8 cellular contexts compared by ENCODE assay signal in genomic region chr6:57091375-57091774, GRCh38. TPM values are rescaled to one million over a fixed set of nuclear protein-coding genes. Genes with fewer than 3 reads are reported as not detected.
DNase-seq lines count a peak whose midpoint lies in the region; ATAC-seq, FAIRE-seq and TF ChIP-seq lines count a peak whose summit lies in the region.
"Not testable (repeated sequence)": the region's sequence is repeated elsewhere in the genome, so short reads cannot be mapped to it uniquely, and the experiment has no call there.

No MANE protein-coding gene starts in this region.

- H3K27ac Mint-ChIP-seq in activated CD4-positive, alpha-beta T cell treated with anti-CD3 and anti-CD28 coated beads, Interleukin-2, amount 10 ng/mL, durations not matched to agents 24 days and 14 days = peak overlapping the region; percentile 52

- H3K9me3 Mint-ChIP-seq in activated CD4-positive, alpha-beta T cell treated with anti-CD3 and anti-CD28 coated beads, Interleukin-2, amount 10 ng/mL, durations not matched to agents 24 days and 14 days = not testable (repeated sequence)

- not testable (repeated sequence) for ATAC-seq in HepG2

- intact Hi-C loops in activated CD4-positive, alpha-beta T cell treated with anti-CD3 and anti-CD28 coated beads, Interleukin-2, amount 10 ng/mL, durations not matched to agents 24 days and 14 days (cut with micrococcal nuclease) = not testable (repeated sequence)
- intact Hi-C loops in HepG2 (cut with micrococcal nuclease; ENCODE audit: unreplicated experiment) = loop anchor here (10.0 kb wide), 2 partner anchors 137 to 223 kb away; partner anchors contain the start of genes BEND6 and PRIM2

- H3K27me3 Mint-ChIP-seq in activated CD4-positive, alpha-beta T cell treated with anti-CD3 and anti-CD28 coated beads, Interleukin-2, amount 10 ng/mL, durations not matched to agents 24 days and 14 days = not testable (repeated sequence)

- not testable (repeated sequence) for H3K36me3 ChIP-seq in HepG2 (replicated peaks in 1 of 2; ENCODE audit: control insufficient read depth in 1 of 2, insufficient read depth in 2 of 2, low read length in 2 of 2)
- H3K36me3 ChIP-seq in osteoblast (ENCODE audit: insufficient read depth, low read length) = peaks cover 12% of the 10 kb centered on the region

- not testable (repeated sequence) for H3K27ac ChIP-seq in HepG2 (ENCODE audit: extremely low read length, insufficient read depth, low read length); osteoblast (ENCODE audit: low read depth, low read length)

- in situ Hi-C loops in astrocyte of the cerebellum (cut with HindIII; ENCODE audit: low sequenced_read_pairs); HepG2 (cut with HindIII; ENCODE audit: extremely low pct_ligation_motif_present, low pct_unique_long_range_greater_than_20kb): not testable (repeated sequence)

- peak overlapping the region; percentile 81 for H3K4me2 ChIP-seq in HepG2 (ENCODE audit: low read depth, low read length)
- peak overlapping the region; percentile 76 for H3K4me2 ChIP-seq in osteoblast (ENCODE audit: insufficient read depth, low read length)

- H3K79me2 ChIP-seq in HepG2 (ENCODE audit: insufficient read depth, low read length) (peaks cover 49% of the 10 kb centered on the region), osteoblast (ENCODE audit: insufficient read depth, low read length) (peaks cover 50% of the 10 kb centered on the region)

- WGBS in HepG2 (ENCODE audit: low lambda C conversion rate) = 66% methylated on average over 7 of the region's 7 CpGs

- TF ChIP-seq EP300 in HepG2 (IDR thresholded peaks at IDR 0.05; ENCODE audit: low read depth in 2 of 2, low read length in 2 of 2); HepG2 (CRISPR knock-in tag; IDR thresholded peaks at IDR 0.05; ENCODE audit: borderline replicate concordance): not testable (repeated sequence)

- not testable (repeated sequence) for BruUV-seq in HepG2 (replicated peaks; lab: Mats Ljungman, UMichigan)

- H3K9ac ChIP-seq in HepG2 (ENCODE audit: insufficient read depth, low read depth, low read length) = peak overlapping the region; percentile 46; the same call in 1 of the 2 replicates

- peak overlapping the region; percentile 71 for H3K4me3 Mint-ChIP-seq in activated CD4-positive, alpha-beta T cell treated with anti-CD3 and anti-CD28 coated beads, Interleukin-2, amount 10 ng/mL, durations not matched to agents 24 days and 14 days

- not testable (repeated sequence) for FAIRE-seq in HepG2 (lab: Jason Lieb, UNC)

- TF ChIP-seq POLR2A in NB4 (IDR thresholded peaks at IDR 0.05; ENCODE audit: extremely low read depth, insufficient read length); HepG2 (IDR thresholded peaks at IDR 0.05; ENCODE audit: insufficient read depth in 1 of 2, low read depth in 2 of 2, low read length in 2 of 2): not testable (repeated sequence)

- TF ChIP-seq CTCF in AG04449 (IDR thresholded peaks at IDR 0.05; ENCODE audit: insufficient read depth, low read length, missing control alignments); GM12865 (IDR thresholded peaks at IDR 0.05; ENCODE audit: insufficient read depth, low read depth, low read length, missing control alignments); NB4 (IDR thresholded peaks at IDR 0.05; ENCODE audit: low read depth, low read length); astrocyte of the cerebellum (IDR thresholded peaks at IDR 0.05; ENCODE audit: low read depth, low read length, missing control alignments); epithelial cell of esophagus (IDR thresholded peaks at IDR 0.05; ENCODE audit: insufficient read depth, low read depth, low read length, missing control alignments); HepG2 (CRISPR knock-in tag; IDR thresholded peaks at IDR 0.05); osteoblast (IDR thresholded peaks at IDR 0.05; ENCODE audit: extremely low read depth, low read depth, low read length): not testable (repeated sequence)

- H3K27me3 ChIP-seq in HepG2 (ENCODE audit: control insufficient read depth in 1 of 2, insufficient read depth in 2 of 2, low read length in 2 of 2); osteoblast (ENCODE audit: insufficient read depth, low read length): not testable (repeated sequence)

- not testable (repeated sequence) for H2AFZ ChIP-seq in HepG2 (ENCODE audit: low read length); osteoblast (ENCODE audit: low read length)

- H3K36me3 Mint-ChIP-seq in activated CD4-positive, alpha-beta T cell treated with anti-CD3 and anti-CD28 coated beads, Interleukin-2, amount 10 ng/mL, durations not matched to agents 24 days and 14 days (ENCODE audit: low read depth) = peaks cover 23% of the 10 kb centered on the region

- POLR2A ChIA-PET in AG04449 (lab: Yijun Ruan, JAX) = not testable (repeated sequence)
- POLR2A ChIA-PET in HepG2 (lab: Yijun Ruan, JAX) = interaction anchor here (1.7 kb wide), 1 partner anchor 9 kb away, joined by 4 read pairs; no protein-coding TSS in a partner anchor

- CTCF ChIA-PET in AG04449 (lab: Yijun Ruan, JAX) = interaction anchor here (1.3 kb wide), 1 partner anchor 70 kb away, joined by 3 read pairs; no protein-coding TSS in a partner anchor
- CTCF ChIA-PET in HepG2 (lab: Yijun Ruan, JAX; ENCODE audit: low intra/inter-chr PET ratio, low total read pairs) = interaction anchor here (1.3 kb wide), 1 partner anchor 81 kb away, joined by 3 read pairs; the partner anchor contains the start of gene BAG2

- TF ChIP-seq RAD21 in HepG2 (CRISPR knock-in tag; IDR thresholded peaks at IDR 0.05) = not testable (repeated sequence)

- not testable (repeated sequence) for DNase-seq in AG04449 (ENCODE audit: low read depth, low spot score); GM12865 (ENCODE audit: low read depth); NB4 (ENCODE audit: low read depth); activated CD4-positive, alpha-beta T cell treated with anti-CD3 and anti-CD28 coated beads, Interleukin-2, amount 10 ng/mL, durations not matched to agents 24 days and 14 days; astrocyte of the cerebellum (ENCODE audit: low read depth); epithelial cell of esophagus (ENCODE audit: low read depth); HepG2 (ENCODE audit: low spot score); osteoblast (ENCODE audit: insufficient read length, low spot score, missing footprints)

- not testable (repeated sequence) for H3K9me3 ChIP-seq in HepG2 (ENCODE audit: low read length); osteoblast (ENCODE audit: low read depth, low read length)

- peak overlapping the region; percentile 6 for H3K4me3 ChIP-seq in AG04449 (ENCODE audit: low read depth, low read length)
- peak overlapping the region; percentile 29 for H3K4me3 ChIP-seq in GM12865 (ENCODE audit: low read depth, low read length)
- peak overlapping the region; percentile 55 for H3K4me3 ChIP-seq in NB4 (ENCODE audit: low read depth, low read length)
- H3K4me3 ChIP-seq in astrocyte of the cerebellum (ENCODE audit: low read depth, low read length) = peak overlapping the region; percentile 23
- H3K4me3 ChIP-seq in epithelial cell of esophagus (ENCODE audit: low read length) = peak overlapping the region; percentile 28
- peak overlapping the region; percentile 39 to 62 (median 52); a peak in 5 of 6 replicates for H3K4me3 ChIP-seq in HepG2 (replicated peaks in 1 of 3; ENCODE audit: insufficient read depth in 1 of 3, low read depth in 2 of 3, low read length in 3 of 3)
- peak overlapping the region; percentile 29 for H3K4me3 ChIP-seq in osteoblast (ENCODE audit: insufficient read depth, low read length)

- peaks cover 69% of the 10 kb centered on the region for H3K4me1 ChIP-seq in HepG2 (ENCODE audit: insufficient read depth, low read length)
- peaks cover 19% of the 10 kb centered on the region for H3K4me1 ChIP-seq in osteoblast (ENCODE audit: insufficient read depth, low read length)

- H3K4me1 Mint-ChIP-seq in activated CD4-positive, alpha-beta T cell treated with anti-CD3 and anti-CD28 coated beads, Interleukin-2, amount 10 ng/mL, durations not matched to agents 24 days and 14 days = peaks cover 29% of the 10 kb centered on the region

- peaks cover 44% of the 10 kb centered on the region for H4K20me1 ChIP-seq in HepG2 (ENCODE audit: insufficient read depth, low read length)
- peaks cover 26% of the 10 kb centered on the region for H4K20me1 ChIP-seq in osteoblast (ENCODE audit: insufficient read depth, low read length)

RNA-seq across cellular contexts. Expression of gene ZNF451, which starts 1.4 kb away (rescaled TPM):
- 58.1 and 61.2 TPM in 2 replicates for total RNA-seq in activated CD4-positive, alpha-beta T cell treated with anti-CD3 and anti-CD28 coated beads, Interleukin-2, amount 10 ng/mL, durations not matched to agents 24 days and 14 days
- total RNA-seq in HepG2 (2016; rRNA removed; fragmentation: Illumina TruSeq; extraction: Trizol) = 65.7 and 104 TPM in 2 replicates
- total RNA-seq in HepG2 (2016; cell fraction: cytosol; rRNA removed; fragmentation: Illumina TruSeq; extraction: Trizol; ENCODE audit: low read depth) = 24.7 and 26.5 TPM in 2 replicates
- 63.5 and 86.7 TPM in 2 replicates for total RNA-seq in HepG2 (2016; cell fraction: insoluble cytoplasmic fraction; rRNA removed; fragmentation: Illumina TruSeq; extraction: Trizol)
- 25.8 and 28.9 TPM in 2 replicates for total RNA-seq in HepG2 (2016; cell fraction: membrane; rRNA removed; fragmentation: Illumina TruSeq; extraction: Trizol)
- 114 and 121 TPM in 2 replicates for total RNA-seq in HepG2 (2016; cell fraction: nucleus; rRNA removed; fragmentation: Illumina TruSeq; extraction: Trizol)
- polyA plus RNA-seq in HepG2 (2011; rRNA removed) = 26.8 and 32.1 TPM in 2 replicates
- polyA plus RNA-seq in HepG2 (2011; cell fraction: cytosol; rRNA removed) = 11.2 and 15.5 TPM in 2 replicates
- polyA plus RNA-seq in HepG2 (2011; cell fraction: nucleus; rRNA removed) = 31.4 and 36.5 TPM in 2 replicates
- 19.2 and 24.0 TPM in 2 replicates for polyA plus RNA-seq in HepG2 (2012)
- 2.4 and 2.9 TPM in 2 replicates for polyA plus RNA-seq in HepG2 (2016; cell fraction: cytosol; fragmentation: Illumina TruSeq; extraction: Trizol; ENCODE audit: low read depth)
- polyA plus RNA-seq in HepG2 (2016; cell fraction: insoluble cytoplasmic fraction; fragmentation: Illumina TruSeq; extraction: Trizol; ENCODE audit: low read depth) = 26.3 and 29.7 TPM in 2 replicates
- polyA plus RNA-seq in HepG2 (2016; cell fraction: membrane; fragmentation: Illumina TruSeq; extraction: Trizol; ENCODE audit: low read depth) = 4.3 and 5.0 TPM in 2 replicates
- polyA plus RNA-seq in HepG2 (2016; cell fraction: nucleus; fragmentation: Illumina TruSeq; extraction: Trizol; ENCODE audit: insufficient read depth, low read depth) = 58.1 and 64.8 TPM in 2 replicates
- polyA minus RNA-seq in HepG2 (2011; rRNA and poly(A)+ RNA removed; ENCODE audit: low replicate concordance) = 41.3 and 48.2 TPM in 2 replicates
- 47.5 and 51.5 TPM in 2 replicates for polyA minus RNA-seq in HepG2 (2011; cell fraction: cytosol; rRNA and poly(A)+ RNA removed)
- polyA minus RNA-seq in HepG2 (2011; cell fraction: nucleus; rRNA and poly(A)+ RNA removed) = 297 and 303 TPM in 2 replicates
- 65.1 TPM in 2 replicates for total RNA-seq in osteoblast

RNA-seq across cellular contexts. Expression of gene KIAA1586, which starts 44.9 kb away (rescaled TPM):
- 13.3 and 16.0 TPM in 2 replicates for total RNA-seq in activated CD4-positive, alpha-beta T cell treated with anti-CD3 and anti-CD28 coated beads, Interleukin-2, amount 10 ng/mL, durations not matched to agents 24 days and 14 days
- total RNA-seq in HepG2 (2016; rRNA removed; fragmentation: Illumina TruSeq; extraction: Trizol) (16.9 and 24.7 TPM in 2 replicates), osteoblast (17.4 and 20.0 TPM in 2 replicates)
- total RNA-seq in HepG2 (2016; cell fraction: cytosol; rRNA removed; fragmentation: Illumina TruSeq; extraction: Trizol; ENCODE audit: low read depth) = 7.8 and 11.1 TPM in 2 replicates
- total RNA-seq in HepG2 (2016; cell fraction: insoluble cytoplasmic fraction; rRNA removed; fragmentation: Illumina TruSeq; extraction: Trizol) = 17.9 and 29.0 TPM in 2 replicates
- total RNA-seq in HepG2 (2016; cell fraction: membrane; rRNA removed; fragmentation: Illumina TruSeq; extraction: Trizol) = 6.8 and 11.8 TPM in 2 replicates
- total RNA-seq in HepG2 (2016; cell fraction: nucleus; rRNA removed; fragmentation: Illumina TruSeq; extraction: Trizol) = 23.4 and 25.1 TPM in 2 replicates
- 4.2 and 5.5 TPM in 2 replicates for polyA plus RNA-seq in HepG2 (2011; rRNA removed)
- polyA plus RNA-seq in HepG2 (2011; cell fraction: cytosol; rRNA removed) = 1.4 and 2.3 TPM in 2 replicates
- 2.3 and 3.1 TPM in 2 replicates for polyA plus RNA-seq in HepG2 (2011; cell fraction: nucleus; rRNA removed)
- polyA plus RNA-seq in HepG2 (2012) = 6.5 and 13.4 TPM in 2 replicates
- polyA plus RNA-seq in HepG2 (2016; cell fraction: cytosol; fragmentation: Illumina TruSeq; extraction: Trizol; ENCODE audit: low read depth) = 5.2 and 5.6 TPM in 2 replicates
- polyA plus RNA-seq in HepG2 (2016; cell fraction: insoluble cytoplasmic fraction; fragmentation: Illumina TruSeq; extraction: Trizol; ENCODE audit: low read depth) = 25.7 and 32.0 TPM in 2 replicates
- 6.6 and 8.4 TPM in 2 replicates for polyA plus RNA-seq in HepG2 (2016; cell fraction: membrane; fragmentation: Illumina TruSeq; extraction: Trizol; ENCODE audit: low read depth)
- polyA plus RNA-seq in HepG2 (2016; cell fraction: nucleus; fragmentation: Illumina TruSeq; extraction: Trizol; ENCODE audit: insufficient read depth, low read depth) = 20.4 and 25.6 TPM in 2 replicates
- polyA minus RNA-seq in HepG2 (2011; rRNA and poly(A)+ RNA removed; ENCODE audit: low replicate concordance) = 0.91 and 0.94 TPM in 2 replicates
- polyA minus RNA-seq in HepG2 (2011; cell fraction: cytosol; rRNA and poly(A)+ RNA removed) = 5.5 and 6.0 TPM in 2 replicates
- 24.6 and 25.6 TPM in 2 replicates for polyA minus RNA-seq in HepG2 (2011; cell fraction: nucleus; rRNA and poly(A)+ RNA removed)
